In genomic region chr16:54438469-54438868, GRCh38 we compare ENCODE assay signal across 23 cellular contexts.
"Had no signal": no experiment of that assay in that cellular context is flagged by ENCODE, and none has a peak within 500 bp of the region (broad histone marks: within the 10 kb centered on the region; RNA-seq: fewer than 3 reads in every experiment).

No MANE protein-coding gene starts in this region.

- H3K36me3 ChIP-seq: colonic mucosa, esophagus muscularis mucosa, esophagus squamous epithelium, gastrocnemius medialis, gastroesophageal sphincter, heart left ventricle, heart right ventricle had no signal

- H3K9me3 ChIP-seq: colonic mucosa, esophagus squamous epithelium, gastrocnemius medialis had no signal

- H3K4me3 ChIP-seq: colonic mucosa, coronary artery, dorsolateral prefrontal cortex, esophagus muscularis mucosa, esophagus squamous epithelium, gastrocnemius medialis, gastroesophageal sphincter, heart left ventricle, heart right ventricle had no signal

- H3K27me3 ChIP-seq: colonic mucosa, heart left ventricle, heart right ventricle had no signal

- H3K27ac ChIP-seq: colonic mucosa, coronary artery, dorsolateral prefrontal cortex, epithelial cell of prostate, esophagus muscularis mucosa, esophagus squamous epithelium, foreskin keratinocyte, gastrocnemius medialis, gastroesophageal sphincter, heart left ventricle, heart right ventricle had no signal

- DNase-seq: colonic mucosa; cortex of kidney; dermis blood vessel endothelial cell; dorsolateral prefrontal cortex; effector CD4-positive, alpha-beta T cell; effector CD8-positive, alpha-beta T cell; effector memory CD4-positive, alpha-beta T cell; effector memory CD8-positive, alpha-beta T cell; endodermal cell; erythroblast; esophagus squamous epithelium; foreskin fibroblast; foreskin keratinocyte; foreskin melanocyte; gastrocnemius medialis; glutamatergic neuron; head of caudate nucleus; heart left ventricle; heart right ventricle had no signal

- ATAC-seq: effector memory CD8-positive, alpha-beta T cell; foreskin keratinocyte; gastrocnemius medialis; gastroesophageal sphincter; heart left ventricle; heart right ventricle had no signal

- H3K4me1 ChIP-seq: colonic mucosa, esophagus muscularis mucosa, esophagus squamous epithelium, foreskin keratinocyte, gastrocnemius medialis, gastroesophageal sphincter, heart left ventricle, heart right ventricle had no signal
